In the genomic region with DNA sequence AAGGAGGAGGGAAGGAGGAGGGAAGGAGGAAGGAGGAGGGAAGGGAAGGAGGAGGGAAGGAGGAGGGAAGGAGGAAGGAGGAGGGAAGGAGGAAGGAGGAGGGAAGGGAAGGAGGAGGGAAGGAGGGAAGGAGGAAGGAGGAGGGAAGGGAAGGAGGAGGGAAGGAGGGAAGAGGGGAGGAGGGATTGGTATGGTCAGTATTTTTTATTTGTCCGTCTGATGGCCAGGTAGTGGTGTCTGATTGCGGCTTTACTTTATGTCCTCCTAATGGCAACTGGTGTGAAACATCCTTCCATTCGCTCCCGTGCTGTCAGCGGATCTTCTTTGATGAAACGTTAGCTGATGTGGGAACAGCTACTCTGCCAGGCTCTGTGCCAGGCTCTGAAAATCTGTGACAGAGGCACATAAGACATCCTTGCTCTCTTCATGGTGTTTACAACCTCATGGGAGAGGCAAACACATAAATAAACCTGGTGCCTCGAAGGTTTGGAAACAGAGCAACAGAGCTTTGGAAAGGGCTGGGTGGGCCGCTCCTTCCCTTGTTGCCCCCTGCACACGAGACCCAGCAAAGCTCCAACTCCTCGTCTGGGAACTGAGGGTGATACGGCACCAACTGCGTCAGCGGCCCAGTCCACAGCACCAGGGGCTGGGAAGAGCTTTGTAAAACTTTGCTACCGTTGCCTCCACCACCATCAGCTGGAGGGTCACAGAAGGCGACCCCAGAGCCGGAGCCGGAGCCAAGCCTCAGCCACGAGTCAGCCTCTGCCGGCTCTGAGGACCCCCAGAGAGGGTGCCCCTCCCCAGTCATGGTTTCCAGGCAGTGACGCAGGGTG, we compare ENCODE assay signal across 15 cellular contexts. TPM values are rescaled to one million over a fixed set of nuclear protein-coding genes. Genes with fewer than 3 reads are reported as not detected.
DNase-seq lines count a peak whose midpoint lies in the region; ATAC-seq, FAIRE-seq and TF ChIP-seq lines count a peak whose summit lies in the region.
"Had no signal": no experiment of that assay in that cellular context is flagged by ENCODE, and none has a peak within 500 bp of the region (broad histone marks: within the 10 kb centered on the region; RNA-seq: fewer than 3 reads in every experiment).

No MANE protein-coding gene starts in this region.

- H4K5ac ChIP-seq in H1 (ENCODE audit: insufficient read length, low read depth, low read length), result no peak overlapping the region

- no peaks in the 10 kb centered on the region for H3K79me2 ChIP-seq in H1 (ENCODE audit: control insufficient read depth in 1 of 2, insufficient read depth in 2 of 2, low read length in 2 of 2)

- H2BK12ac ChIP-seq in H1 (ENCODE audit: low read depth, low read length), result peak overlapping the region; percentile 84; the same call in 1 of the 2 replicates

- H3K14ac ChIP-seq in H1 (ENCODE audit: insufficient read length), result no peak overlapping the region

- TF ChIP-seq EP300 in H1 (IDR thresholded peaks at IDR 0.05; ENCODE audit: borderline replicate concordance in 1 of 2, low read depth in 2 of 2, low read length in 2 of 2), result no peak

- CTCF ChIA-PET in HEK293 (lab: Yijun Ruan, JAX), result no interaction called here
- CTCF ChIA-PET in H1 (lab: Charles Lee; ENCODE audit: partially characterized antibody), result interaction anchor here (0.7 to 2.3 kb wide), 4 partner anchors 8 to 147 kb away, joined by 3 to 6 read pairs (median 4); no protein-coding TSS in a partner anchor

- 86% methylated on average over 20 of the region's 20 CpGs; no CpG with 5 or more reads in 1 of the 2 experiments for WGBS in H1 (ENCODE audit: extremely low coverage in 1 of 2, insufficient coverage in 1 of 2, insufficient read length in 1 of 2, insufficient replicate concordance in 2 of 2, low coverage in 1 of 2, low lambda C conversion rate in 2 of 2, missing lambda C conversion rate in 1 of 2), 2 experiments

- H3K23ac ChIP-seq in H1 (ENCODE audit: insufficient read length), result no peak overlapping the region

- DNase-seq in BE2C (peak; percentile 3), H1 (ENCODE audit: low read depth in 1 of 2, low spot score in 2 of 2) (peak in 1 of 2 experiments; percentile 48), sciatic nerve (ENCODE audit: low spot score) (peak; percentile 30), HPDE6-E6E7 (ENCODE audit: extremely low spot score) (no peak), NCI-H146 treated with DMSO at 0.1 percent for 48 hours (lab: John Stamatoyannopoulos, UW; ENCODE audit: unreplicated experiment) (no peak)
- DNase-seq: activated T-cell treated with anti-CD3 and anti-CD28 coated beads, Interleukin-2, amount 50 U/mL, for 4 hours; AML-193; NCI-H187 treated with DMSO at 0.1 percent for 48 hours; SK-N-SH; stimulated activated CD4-positive, alpha-beta T cell treated with anti-CD3 and anti-CD28 coated beads, Interleukin-15, amount 100 ng/mL, for 24 hours had no signal

- H3K79me1 ChIP-seq in H1 (ENCODE audit: low read depth, low read length), result no peaks in the 10 kb centered on the region

- no peak overlapping the region for H3K4me2 ChIP-seq in H1 (ENCODE audit: insufficient read depth in 1 of 2, low read depth in 2 of 2, low read length in 2 of 2)
- H3K4me2 ChIP-seq: SK-N-SH had no signal

- intact Hi-C loops in sciatic nerve (cut with DNase I), result no loop called here

- no peak overlapping the region for H3K27ac ChIP-seq in HEK293 (ENCODE audit: extremely low read depth, low read depth, low read length)
- no peak overlapping the region for H3K27ac ChIP-seq in H1 (ENCODE audit: low read depth, low read length)
- H3K27ac ChIP-seq: adrenal gland had no signal

- no peak for TF ChIP-seq RAD21 in H1 (IDR thresholded peaks at IDR 0.05 in 1 of 2, conservative IDR thresholded peaks at IDR 0.05 in 1 of 2; ENCODE audit: low read depth in 2 of 2, low read length in 2 of 2)

- no peak overlapping the region; the same call in 1 of the 2 replicates for H3K18ac ChIP-seq in H1 (ENCODE audit: extremely low read depth, low read length)

- H3K4me1 ChIP-seq in BE2C, result no peaks in the 10 kb centered on the region
- H3K4me1 ChIP-seq in HEK293 (ENCODE audit: control insufficient read depth, insufficient read depth, low read length), result no peaks in the 10 kb centered on the region
- peaks cover 0 to 21% (median 9%) of the 10 kb centered on the region in 4 experiments; a peak in 6 of 7 replicates for H3K4me1 ChIP-seq in H1 (replicated peaks in 1 of 4; ENCODE audit: control insufficient read depth in 3 of 4, insufficient read depth in 4 of 4, low read length in 3 of 4)
- H3K4me1 ChIP-seq: adrenal gland, HAP-1 had no signal

- TF ChIP-seq POLR2A in H1 (IDR thresholded peaks at IDR 0.05; ENCODE audit: control extremely low read depth in 1 of 2, low read depth in 2 of 2, low read length in 2 of 2), result no peak

- H3K9me3 ChIP-seq in BE2C (no peaks in the 10 kb centered on the region; the same call in 1 of the 2 replicates), HEK293 (ENCODE audit: control insufficient read depth, insufficient read depth, low read depth, low read length) (no peaks in the 10 kb centered on the region), H1 (ENCODE audit: insufficient read depth in 2 of 2, low read depth in 1 of 2, low read length in 1 of 2) (no peaks in the 10 kb centered on the region; a peak in 1 of 4 replicates)
- H3K9me3 ChIP-seq: adrenal gland, HAP-1, SK-N-SH had no signal

- peaks cover 15% of the 10 kb centered on the region; the same call in 1 of the 2 replicates for H3K23me2 ChIP-seq in H1 (ENCODE audit: low read depth, low read length)

- H2BK5ac ChIP-seq in H1 (ENCODE audit: low read depth, low read length), result no peak overlapping the region

- H2AFZ ChIP-seq in H1 (ENCODE audit: low read length), result no peak overlapping the region

- peak overlapping the region; percentile 46; the same call in 1 of the 2 replicates for H4K8ac ChIP-seq in H1 (ENCODE audit: extremely low read depth, insufficient read depth, low read length)

- no peak overlapping the region for H3K56ac ChIP-seq in H1 (replicated peaks; ENCODE audit: insufficient read length, low read depth, low read length)

- H3K4ac ChIP-seq in H1 (replicated peaks; ENCODE audit: insufficient read length, low read depth, low read length), result no peak overlapping the region

- peaks cover 0 to 8% of the 10 kb centered on the region in 2 experiments for H4K20me1 ChIP-seq in H1 (replicated peaks in 1 of 2; ENCODE audit: control insufficient read depth in 1 of 2, insufficient read depth in 2 of 2, low read length in 2 of 2)

- ATAC-seq in sciatic nerve (no peak), HG03565 (IDR thresholded peaks at IDR 0.05; ENCODE audit: unreplicated experiment) (no peak)
- ATAC-seq: activated T-cell treated with anti-CD3 and anti-CD28 coated beads, Interleukin-2, amount 50 U/mL, for 4 hours had no signal

- no peak for FAIRE-seq in H1 (lab: Jason Lieb, UNC)
- FAIRE-seq: HTR-8/SVneo had no signal

- no peak for TF ChIP-seq CTCF in BE2C (IDR thresholded peaks at IDR 0.05; ENCODE audit: low read depth, low read length)
- no peak for TF ChIP-seq CTCF in HEK293 (tag by site-specific recombination; IDR thresholded peaks at IDR 0.05)
- TF ChIP-seq CTCF in H1 (IDR thresholded peaks at IDR 0.05; ENCODE audit: control extremely low read depth in 1 of 3, insufficient read depth in 1 of 3, low read depth in 1 of 3, low read length in 3 of 3), result no peak

- H3K36me3 ChIP-seq in BE2C (no peaks in the 10 kb centered on the region), HEK293 (ENCODE audit: control insufficient read depth in 2 of 2, insufficient read depth in 1 of 2, low read length in 2 of 2) (no peaks in the 10 kb centered on the region), H1 (ENCODE audit: control insufficient read depth in 2 of 4, insufficient read depth in 4 of 4, low read length in 3 of 4) (no peaks in the 10 kb centered on the region)
- H3K36me3 ChIP-seq: adrenal gland, HAP-1 had no signal

- H2BK20ac ChIP-seq in H1 (ENCODE audit: low read length), result peak overlapping the region; percentile 48; the same call in 1 of the 2 replicates

- peak overlapping the region; percentile 95; the same call in 1 of the 2 replicates for H2AK5ac ChIP-seq in H1 (ENCODE audit: low read depth, low read length)

- H4K91ac ChIP-seq in H1 (replicated peaks; ENCODE audit: insufficient read length, low read length), result no peak overlapping the region

- H3K27me3 ChIP-seq in BE2C (no peaks in the 10 kb centered on the region), H1 (replicated peaks in 1 of 4; ENCODE audit: control insufficient read depth in 3 of 4, extremely low read depth in 1 of 4, insufficient read depth in 3 of 4, low read length in 3 of 4) (no peaks in the 10 kb centered on the region)

- H3K4me3 ChIP-seq in BE2C (ENCODE audit: low read depth, low read length) (no peak overlapping the region), HEK293 (ENCODE audit: low read depth, low read length) (no peak overlapping the region), H1 (ENCODE audit: extremely low read depth in 1 of 4, insufficient read depth in 2 of 4, low read depth in 3 of 4, low read length in 4 of 4) (no peak overlapping the region)
- H3K4me3 ChIP-seq: adrenal gland, HAP-1 had no signal

- POLR2A ChIA-PET in HEK293 (lab: Yijun Ruan, JAX), result no interaction called here
- POLR2A ChIA-PET in H1 (lab: Charles Lee; ENCODE audit: partially characterized antibody), result interaction anchor here (0.8 to 1.4 kb wide), 3 partner anchors 36 to 42 kb away, joined by 3 to 4 read pairs (median 4); partner anchors contain the start of gene PDGFA

- H3K9ac ChIP-seq in H1 (replicated peaks in 1 of 4; ENCODE audit: extremely low read depth in 1 of 4, low read depth in 3 of 4, low read length in 3 of 4), result no peak overlapping the region
- H3K9ac ChIP-seq: SK-N-SH had no signal

- peak overlapping the region; percentile 81; the same call in 1 of the 2 replicates for H2BK15ac ChIP-seq in H1 (ENCODE audit: low read length)

- no peak overlapping the region for H2BK120ac ChIP-seq in H1 (replicated peaks; ENCODE audit: low read depth, low read length)

TF ChIP-seq in HEK293, 187 proteins besides CTCF, POLR2A, EP300 and RAD21:
- peak; percentile 52; the same call in 1 of the 2 replicates for TF ChIP-seq ZNF366 (tag by site-specific recombination; conservative IDR thresholded peaks at IDR 0.05)
- TF ChIP-seq ZNF37A (tag by site-specific recombination; IDR thresholded peaks at IDR 0.05), result no peak

TF ChIP-seq in H1, 55 proteins besides CTCF, POLR2A, EP300 and RAD21 (continues in another document):
- TF ChIP-seq NRF1 (IDR thresholded peaks at IDR 0.05; ENCODE audit: low read depth, low read length), result no peak

RNA-seq across cellular contexts. Expression of gene PDGFA, which starts 40.3 kb away (rescaled TPM):
- polyA plus RNA-seq in BE2C (2012; ENCODE audit: insufficient read depth, insufficient read length, low read depth), result not detected
- 38.0 and 43.0 TPM in 2 replicates for total RNA-seq in H1 (2021; fragmentation: NEBNext Ultra II Directional; extraction: Animal tissue kit (Norgen Biotek cat#: 25700))
- polyA plus RNA-seq in H1 (2011; rRNA removed), result 21.1 and 22.3 TPM in 2 replicates
- polyA plus RNA-seq in H1 (2011; cell fraction: cytosol; rRNA removed), result 18.1 TPM
- 42.6 TPM for polyA plus RNA-seq in H1 (2011; cell fraction: nucleus; rRNA removed)
- polyA plus RNA-seq in H1 (2012, experiment 1 of 2), result 42.0 to 59.5 TPM (median 51.8 TPM) in 4 replicates
- 33.3 TPM for polyA plus RNA-seq in H1 (2012, experiment 2 of 2)
- 34.8 TPM for polyA plus RNA-seq in H1 (2013, experiment 1 of 2)
- polyA plus RNA-seq in H1 (2013, experiment 2 of 2), result 38.8 TPM
- polyA minus RNA-seq in H1 (2011; rRNA and poly(A)+ RNA removed), result 46.5 and 53.1 TPM in 2 replicates
- polyA minus RNA-seq in H1 (2011; cell fraction: cytosol; rRNA and poly(A)+ RNA removed), result 78.2 TPM
- polyA minus RNA-seq in H1 (2011; cell fraction: nucleus; rRNA and poly(A)+ RNA removed), result 31.0 TPM
- total RNA-seq in sciatic nerve, result 36.5 TPM

Comparison
In these comparisons a context has a peak if more than half of its experiments do, and no peak if none do; other contexts are left out.
1. DNase-seq: peak in BE2C (single experiment) and sciatic nerve (single experiment); none in HPDE6-E6E7 (single experiment) and NCI-H146 treated with DMSO at 0.1 percent for 48 hours (single experiment).